35 cellular contexts compared by ENCODE assay signal in genomic region chr5:169460896-169461295, GRCh38.
"Had no signal": no experiment of that assay in that cellular context is flagged by ENCODE, and none has a peak within 500 bp of the region (broad histone marks: within the 10 kb centered on the region; RNA-seq: fewer than 3 reads in every experiment).

No MANE protein-coding gene starts in this region.

- H3K27ac Mint-ChIP-seq: activated CD4-positive, alpha-beta memory T cell treated with anti-CD3 and anti-CD28 coated beads, Interleukin-2, amount 10 ng/mL, durations not matched to agents 7 days and 5 days; activated CD4-positive, alpha-beta T cell treated with anti-CD3 and anti-CD28 coated beads for 36 hours; activated CD4-positive, alpha-beta T cell treated with anti-CD3 and anti-CD28 coated beads, Interleukin-2, amount 10 ng/mL, durations not matched to agents 7 days and 5 days; activated CD8-positive, alpha-beta memory T cell treated with anti-CD3 and anti-CD28 coated beads, Interleukin-2, amount 10 ng/mL, durations not matched to agents 7 days and 5 days; activated CD8-positive, alpha-beta T cell treated with anti-CD3 and anti-CD28 coated beads, Interleukin-2, amount 10 ng/mL, durations not matched to agents 7 days and 5 days; activated naive CD4-positive, alpha-beta T cell treated with anti-CD3 and anti-CD28 coated beads, Interleukin-2, amount 10 ng/mL, durations not matched to agents 7 days and 5 days; activated naive CD4-positive, alpha-beta T cell treated with anti-CD3 and anti-CD28 coated beads, Interleukin-2, amount 50 U/mL, for 24 hours; activated naive CD8-positive, alpha-beta T cell; activated naive CD8-positive, alpha-beta T cell treated with anti-CD3 and anti-CD28 coated beads, Interleukin-2, amount 10 ng/mL, durations not matched to agents 7 days and 5 days; activated naive CD8-positive, alpha-beta T cell treated with anti-CD3 and anti-CD28 coated beads, Interleukin-2, amount 50 U/mL, for 24 hours; activated T-cell treated with anti-CD3 and anti-CD28 coated beads, Interleukin-2, amount 50 U/mL, for 24 hours; activated T-helper 2 cell treated with anti-CD3 and anti-CD28 coated beads, Interferon-gamma antibody, Interleukin-2, Interleukin-4, amounts not matched to agents 10 μg/mL and 5 μg/mL and 100 μg/mL, durations not matched to agents 14 hours and 24 hours and 36 hours; brain; T-helper 1 cell treated with Interleukin-12 subunit alpha and Interleukin-12 subunit beta and Interleukin-4 antibody, amounts not matched to agents 30 μg/mL and 1 μg/mL, for 36 hours; T-helper 2 cell treated with Interferon-gamma antibody and Interleukin-4, amounts not matched to agents 5 μg/mL and 100 μg/mL, for 36 hours; WTC11 had no signal

- H3K36me3 ChIP-seq: ascending aorta, cardiac muscle cell, WERI-Rb-1 had no signal

- H3K4me1 Mint-ChIP-seq: activated CD4-positive, alpha-beta memory T cell treated with anti-CD3 and anti-CD28 coated beads, Interleukin-2, amount 10 ng/mL, durations not matched to agents 7 days and 5 days; activated CD4-positive, alpha-beta T cell treated with anti-CD3 and anti-CD28 coated beads for 36 hours; activated CD4-positive, alpha-beta T cell treated with anti-CD3 and anti-CD28 coated beads, Interleukin-2, amount 10 ng/mL, durations not matched to agents 7 days and 5 days; activated CD8-positive, alpha-beta memory T cell treated with anti-CD3 and anti-CD28 coated beads, Interleukin-2, amount 10 ng/mL, durations not matched to agents 7 days and 5 days; activated naive CD4-positive, alpha-beta T cell treated with anti-CD3 and anti-CD28 coated beads, Interleukin-2, amount 10 ng/mL, durations not matched to agents 7 days and 5 days; activated naive CD4-positive, alpha-beta T cell treated with anti-CD3 and anti-CD28 coated beads, Interleukin-2, amount 50 U/mL, for 24 hours; activated naive CD8-positive, alpha-beta T cell treated with anti-CD3 and anti-CD28 coated beads, Interleukin-2, amount 10 ng/mL, durations not matched to agents 7 days and 5 days; activated naive CD8-positive, alpha-beta T cell treated with anti-CD3 and anti-CD28 coated beads, Interleukin-2, amount 50 U/mL, for 24 hours had no signal

- H3K27ac ChIP-seq: ascending aorta, cardiac muscle cell, WERI-Rb-1 had no signal

- H3K4me3 ChIP-seq: ascending aorta, cardiac muscle cell had no signal

- H3K9me3 Mint-ChIP-seq: activated CD4-positive, alpha-beta memory T cell treated with anti-CD3 and anti-CD28 coated beads, Interleukin-2, amount 10 ng/mL, durations not matched to agents 7 days and 5 days; activated CD4-positive, alpha-beta T cell treated with anti-CD3 and anti-CD28 coated beads, Interleukin-2, amount 10 ng/mL, durations not matched to agents 7 days and 5 days; activated naive CD4-positive, alpha-beta T cell treated with anti-CD3 and anti-CD28 coated beads, Interleukin-2, amount 10 ng/mL, durations not matched to agents 7 days and 5 days; activated naive CD4-positive, alpha-beta T cell treated with anti-CD3 and anti-CD28 coated beads, Interleukin-2, amount 50 U/mL, for 24 hours; activated naive CD8-positive, alpha-beta T cell treated with anti-CD3 and anti-CD28 coated beads, Interleukin-2, amount 10 ng/mL, durations not matched to agents 7 days and 5 days; activated naive CD8-positive, alpha-beta T cell treated with anti-CD3 and anti-CD28 coated beads, Interleukin-2, amount 50 U/mL, for 24 hours; activated T-cell treated with anti-CD3 and anti-CD28 coated beads, Interleukin-2, amount 50 U/mL, for 24 hours; activated T-helper 2 cell treated with anti-CD3 and anti-CD28 coated beads, Interferon-gamma antibody, Interleukin-2, Interleukin-4, amounts not matched to agents 10 μg/mL and 5 μg/mL and 100 μg/mL, durations not matched to agents 14 hours and 24 hours and 36 hours; T-helper 1 cell treated with Interleukin-12 subunit alpha and Interleukin-12 subunit beta and Interleukin-4 antibody, amounts not matched to agents 30 μg/mL and 1 μg/mL, for 36 hours; T-helper 2 cell treated with Interferon-gamma antibody and Interleukin-4, amounts not matched to agents 5 μg/mL and 100 μg/mL, for 36 hours had no signal

- DNase-seq: activated CD4-positive, alpha-beta memory T cell treated with anti-CD3 and anti-CD28 coated beads, Interleukin-2, amount 10 ng/mL, durations not matched to agents 7 days and 5 days; activated CD4-positive, alpha-beta T cell treated with anti-CD3 and anti-CD28 coated beads for 1 hour; activated CD4-positive, alpha-beta T cell treated with anti-CD3 and anti-CD28 coated beads for 36 hours; activated CD4-positive, alpha-beta T cell treated with anti-CD3 and anti-CD28 coated beads for 48 hours; activated CD4-positive, alpha-beta T cell treated with anti-CD3 and anti-CD28 coated beads, Interleukin-2, amount 10 ng/mL, durations not matched to agents 7 days and 5 days; activated CD4-positive, alpha-beta T cell treated with anti-CD3 and anti-CD28 coated beads, Interleukin-2, amount 50 U/mL, for 48 hours; activated CD4-positive, CD25-positive, alpha-beta regulatory T cell; activated CD8-positive, alpha-beta memory T cell treated with anti-CD3 and anti-CD28 coated beads for 24 hours; activated CD8-positive, alpha-beta memory T cell treated with anti-CD3 and anti-CD28 coated beads, Interleukin-2, amount 10 ng/mL, durations not matched to agents 7 days and 5 days; activated CD8-positive, alpha-beta memory T cell treated with anti-CD3 and anti-CD28 coated beads, Interleukin-2, amount 50 U/mL, for 48 hours; activated CD8-positive, alpha-beta T cell treated with anti-CD3 and anti-CD28 coated beads, Interleukin-2, amount 10 ng/mL, durations not matched to agents 7 days and 5 days; activated effector memory CD4-positive, alpha-beta T cell treated with Interleukin-2 at 50 U/mL for 16 hours; activated gamma-delta T cell; activated naive CD4-positive, alpha-beta T cell treated with anti-CD3 and anti-CD28 coated beads, Interleukin-2, amount 10 ng/mL, durations not matched to agents 7 days and 5 days; activated naive CD4-positive, alpha-beta T cell treated with Interleukin-2 at 50 U/mL for 16 hours; activated naive CD8-positive, alpha-beta T cell treated with anti-CD3 and anti-CD28 coated beads, Interleukin-2, amount 10 ng/mL, durations not matched to agents 7 days and 5 days; activated naive CD8-positive, alpha-beta T cell treated with anti-CD3 and anti-CD28 coated beads, Interleukin-2, amount 50 U/mL, for 24 hours; activated T-cell treated with anti-CD3 and anti-CD28 coated beads, Interleukin-2, amount 50 U/mL, for 24 hours; activated T-cell treated with anti-CD3 and anti-CD28 coated beads, Interleukin-2, amount 50 U/mL, for 48 hours; amygdala; anterior cingulate cortex; central memory CD4-positive, alpha-beta T cell; T-helper 1 cell; T-helper 2 cell; T-helper 9 cell; WERI-Rb-1 had no signal

- H3K36me3 Mint-ChIP-seq: activated CD8-positive, alpha-beta memory T cell treated with anti-CD3 and anti-CD28 coated beads, Interleukin-2, amount 10 ng/mL, durations not matched to agents 7 days and 5 days; activated naive CD4-positive, alpha-beta T cell treated with anti-CD3 and anti-CD28 coated beads, Interleukin-2, amount 10 ng/mL, durations not matched to agents 7 days and 5 days; activated naive CD4-positive, alpha-beta T cell treated with anti-CD3 and anti-CD28 coated beads, Interleukin-2, amount 50 U/mL, for 24 hours; activated naive CD8-positive, alpha-beta T cell; activated naive CD8-positive, alpha-beta T cell treated with anti-CD3 and anti-CD28 coated beads, Interleukin-2, amount 10 ng/mL, durations not matched to agents 7 days and 5 days; brain had no signal

- H3K9me3 ChIP-seq: ascending aorta had no signal

- H3K4me3 Mint-ChIP-seq: activated CD4-positive, alpha-beta memory T cell treated with anti-CD3 and anti-CD28 coated beads, Interleukin-2, amount 10 ng/mL, durations not matched to agents 7 days and 5 days; activated CD4-positive, alpha-beta T cell treated with anti-CD3 and anti-CD28 coated beads for 36 hours; activated CD4-positive, alpha-beta T cell treated with anti-CD3 and anti-CD28 coated beads, Interleukin-2, amount 10 ng/mL, durations not matched to agents 7 days and 5 days; activated CD8-positive, alpha-beta memory T cell treated with anti-CD3 and anti-CD28 coated beads, Interleukin-2, amount 10 ng/mL, durations not matched to agents 7 days and 5 days; activated CD8-positive, alpha-beta T cell treated with anti-CD3 and anti-CD28 coated beads, Interleukin-2, amount 10 ng/mL, durations not matched to agents 7 days and 5 days; activated naive CD4-positive, alpha-beta T cell treated with anti-CD3 and anti-CD28 coated beads, Interleukin-2, amount 10 ng/mL, durations not matched to agents 7 days and 5 days; activated naive CD4-positive, alpha-beta T cell treated with anti-CD3 and anti-CD28 coated beads, Interleukin-2, amount 50 U/mL, for 24 hours; activated naive CD8-positive, alpha-beta T cell; activated naive CD8-positive, alpha-beta T cell treated with anti-CD3 and anti-CD28 coated beads, Interleukin-2, amount 10 ng/mL, durations not matched to agents 7 days and 5 days; activated naive CD8-positive, alpha-beta T cell treated with anti-CD3 and anti-CD28 coated beads, Interleukin-2, amount 50 U/mL, for 24 hours; activated T-cell treated with anti-CD3 and anti-CD28 coated beads, Interleukin-2, amount 50 U/mL, for 24 hours; brain; T-helper 1 cell treated with Interleukin-12 subunit alpha and Interleukin-12 subunit beta and Interleukin-4 antibody, amounts not matched to agents 30 μg/mL and 1 μg/mL, for 36 hours; T-helper 2 cell treated with Interferon-gamma antibody and Interleukin-4, amounts not matched to agents 5 μg/mL and 100 μg/mL, for 36 hours; WTC11 had no signal

- H3K27me3 ChIP-seq: ascending aorta, cardiac muscle cell had no signal
